In genomic region chr7:72823765-72824732, GRCh38 we compare ENCODE assay signal across 8 cellular contexts. TPM values are rescaled to one million over a fixed set of nuclear protein-coding genes. Genes with fewer than 3 reads are reported as not detected.
DNase-seq lines count a peak whose midpoint lies in the region; ATAC-seq, FAIRE-seq and TF ChIP-seq lines count a peak whose summit lies in the region.
"Not testable (repeated sequence)": the region's sequence is repeated elsewhere in the genome, so short reads cannot be mapped to it uniquely, and the experiment has no call there.

No MANE protein-coding gene starts in this region.

- H4K91ac ChIP-seq in mesenchymal stem cell (ENCODE audit: low read length): not testable (repeated sequence)

- CTCF ChIA-PET in BJ (lab: Yijun Ruan, JAX): not testable (repeated sequence)
- CTCF ChIA-PET in RWPE1 (lab: Yijun Ruan, JAX): interaction anchor here (0.6 kb wide), 1 partner anchor 43 kb away, joined by 4 read pairs; no protein-coding TSS in a partner anchor

- not testable (repeated sequence) for H2AFZ ChIP-seq in mesenchymal stem cell (ENCODE audit: low read depth, low read length)

- not testable (repeated sequence) for H4K8ac ChIP-seq in mesenchymal stem cell (ENCODE audit: low read length)

- H3K27ac ChIP-seq in RWPE1: peak overlapping the region; percentile 72
- H3K27ac ChIP-seq in foreskin keratinocyte; mesenchymal stem cell (ENCODE audit: low read length, poor library complexity, severe bottlenecking); small intestine (ENCODE audit: low read depth in 1 of 2, low read length in 1 of 2): not testable (repeated sequence)

- not testable (repeated sequence) for H3K4me1 ChIP-seq in foreskin keratinocyte; mesenchymal stem cell (ENCODE audit: control insufficient read depth, insufficient read depth, low read depth, low read length); small intestine (ENCODE audit: control insufficient read depth in 2 of 2, insufficient read depth in 1 of 2, low read depth in 1 of 2, low read length in 1 of 2)

- WGBS in mesenchymal stem cell: 23% methylated on average over 4 of the region's 11 CpGs
- WGBS in small intestine, 3 donors: 61 to 71% (median 66%) methylated on average over 9 to 10 of the region's 11 CpGs

- DNase-seq in BJ (ENCODE audit: low read depth); GM12892 (ENCODE audit: insufficient read length); RWPE1 (ENCODE audit: low spot score): not testable (repeated sequence)
- peak; percentile 55 for DNase-seq in NAMALWA (ENCODE audit: low spot score)
- DNase-seq in bronchial epithelial cell (ENCODE audit: low read depth): peak; percentile 52
- DNase-seq in foreskin keratinocyte: peak; percentile 19 to 54
- DNase-seq in mesenchymal stem cell: peak; percentile 42
- peak; percentile 20 for DNase-seq in small intestine

- H3K4me3 ChIP-seq in BJ (ENCODE audit: low read depth, low read length); bronchial epithelial cell (ENCODE audit: low read depth, low read length); mesenchymal stem cell (ENCODE audit: insufficient read depth in 1 of 2, low read depth in 1 of 2, low read length in 2 of 2); small intestine (ENCODE audit: low read depth in 1 of 2, low read length in 2 of 2): not testable (repeated sequence)

- not testable (repeated sequence) for H3K14ac ChIP-seq in mesenchymal stem cell (ENCODE audit: low read length in 2 of 2)

- H2BK15ac ChIP-seq in mesenchymal stem cell (ENCODE audit: low read depth, poor library complexity, severe bottlenecking): not testable (repeated sequence)

- not testable (repeated sequence) for H2BK5ac ChIP-seq in mesenchymal stem cell (ENCODE audit: low read depth, low read length, poor library complexity, severe bottlenecking)

- H3K18ac ChIP-seq in mesenchymal stem cell (ENCODE audit: low read depth in 1 of 2, low read length in 2 of 2): not testable (repeated sequence)

- H3K4ac ChIP-seq in mesenchymal stem cell (ENCODE audit: low read depth in 1 of 2, low read length in 2 of 2): not testable (repeated sequence)

- not testable (repeated sequence) for H2BK120ac ChIP-seq in mesenchymal stem cell (ENCODE audit: low read depth, low read length)

- H3K79me1 ChIP-seq in mesenchymal stem cell (replicated peaks; ENCODE audit: low read length, poor library complexity, severe bottlenecking): not testable (repeated sequence)

- H3K4me2 ChIP-seq in mesenchymal stem cell (ENCODE audit: low read length, poor library complexity, severe bottlenecking): not testable (repeated sequence)

- TF ChIP-seq CTCF in BJ (IDR thresholded peaks at IDR 0.05; ENCODE audit: insufficient read depth, low read depth, low read length) (peak; percentile 20; the same call in 1 of the 2 replicates), RWPE1 (conservative IDR thresholded peaks at IDR 0.05; ENCODE audit: low read depth) (peak; percentile 52), foreskin keratinocyte (conservative IDR thresholded peaks at IDR 0.05) (peak; percentile 47)
- not testable (repeated sequence) for TF ChIP-seq CTCF in bronchial epithelial cell (IDR thresholded peaks at IDR 0.05; ENCODE audit: insufficient read depth, low read length, severe bottlenecking)

- not testable (repeated sequence) for H3K9ac ChIP-seq in mesenchymal stem cell (ENCODE audit: low read length)

- not testable (repeated sequence) for TF ChIP-seq POLR2A in GM12892 (IDR thresholded peaks at IDR 0.05; ENCODE audit: low read depth, low read length)

- H2BK12ac ChIP-seq in mesenchymal stem cell (ENCODE audit: low read length in 2 of 2): not testable (repeated sequence)

- ATAC-seq in foreskin keratinocyte: not testable (repeated sequence)

- not testable (repeated sequence) for H2AK5ac ChIP-seq in mesenchymal stem cell (ENCODE audit: low read length, severe bottlenecking)

- peak; percentile 97 for FAIRE-seq in GM12892 (lab: Jason Lieb, UNC)
- FAIRE-seq in bronchial epithelial cell (lab: Jason Lieb, UNC); small intestine (lab: Jason Lieb, UNC): not testable (repeated sequence)

- H3K36me3 ChIP-seq in BJ (ENCODE audit: control insufficient read depth, insufficient read depth, low read length); bronchial epithelial cell (ENCODE audit: control insufficient read depth, insufficient read depth, low read length); mesenchymal stem cell (ENCODE audit: control insufficient read depth in 1 of 2, insufficient read depth in 2 of 2, low read depth in 1 of 2, low read length in 2 of 2); small intestine (ENCODE audit: control insufficient read depth in 2 of 2, insufficient read depth in 2 of 2, low read length in 2 of 2): not testable (repeated sequence)

- not testable (repeated sequence) for H3K9me3 ChIP-seq in mesenchymal stem cell (ENCODE audit: control insufficient read depth, low read length); small intestine (ENCODE audit: control insufficient read depth, low read depth)

- POLR2A ChIA-PET in BJ (lab: Charles Lee); RWPE1 (lab: Yijun Ruan, JAX; ENCODE audit: low non-redundant PET): not testable (repeated sequence)

- H3K23ac ChIP-seq in mesenchymal stem cell (ENCODE audit: low read length in 2 of 2): not testable (repeated sequence)

- not testable (repeated sequence) for H3K27me3 ChIP-seq in BJ (ENCODE audit: control insufficient read depth, insufficient read depth, low read length); bronchial epithelial cell (ENCODE audit: control insufficient read depth, insufficient read depth, low read length); foreskin keratinocyte; mesenchymal stem cell (ENCODE audit: control insufficient read depth in 1 of 2, insufficient read depth in 1 of 2, low read length in 2 of 2); small intestine (ENCODE audit: control insufficient read depth in 2 of 2, insufficient read depth in 2 of 2, low read length in 2 of 2)

RNA-seq across cellular contexts. Expression of gene TYW1B, which starts 4.0 kb away (rescaled TPM):
- polyA plus RNA-seq in BJ (2011; rRNA removed) (0.37 and 0.66 TPM in 2 replicates), foreskin keratinocyte (0.41 and 0.50 TPM in 2 replicates), small intestine (1 to 10 TPM; 1.1 to 2.5 (median 1.6) TPM)
- 1.0 and 1.7 TPM in 2 replicates for polyA minus RNA-seq in BJ (2011; rRNA and poly(A)+ RNA removed)
- polyA plus RNA-seq in GM12892 (2012; ENCODE audit: missing spikeins): 3.2 TPM
- total RNA-seq in bronchial epithelial cell (2.6 and 3.2 TPM in 2 replicates), foreskin keratinocyte (1.1 and 1.4 TPM in 2 replicates)
- 0.32 TPM for polyA plus RNA-seq in mesenchymal stem cell (2013, experiment 1 of 2)
- 0.29 TPM for polyA plus RNA-seq in mesenchymal stem cell (2013, experiment 2 of 2)
